ENCODE assay signal across 8 cellular contexts in genomic region chr6:84422380-84422968, GRCh38.
DNase-seq lines count a peak whose midpoint lies in the region; ATAC-seq, FAIRE-seq and TF ChIP-seq lines count a peak whose summit lies in the region.

No MANE protein-coding gene starts in this region.

- H4K20me1 ChIP-seq in GM23338 (replicated peaks; ENCODE audit: insufficient read depth), result no peaks in the 10 kb centered on the region

- H3K4me1 ChIP-seq in GM23338 (ENCODE audit: insufficient read depth), result peaks cover 39% of the 10 kb centered on the region

- peaks cover 2% of the 10 kb centered on the region for H3K27me3 Mint-ChIP-seq in GM23338 (ENCODE audit: insufficient read depth, low read depth, poor library complexity)
- peaks cover 3% of the 10 kb centered on the region for H3K27me3 Mint-ChIP-seq in activated T-helper 17 cell treated with anti-CD3 and anti-CD28 coated beads, Interleukin-2, amount 50 U/mL, for 72 hours

- H3K27ac Mint-ChIP-seq in GM23338, result peak overlapping the region; percentile 88; the same call in 1 of the 2 replicates
- no peak overlapping the region for H3K27ac Mint-ChIP-seq in activated T-helper 17 cell treated with anti-CD3 and anti-CD28 coated beads, Interleukin-2, amount 50 U/mL, for 72 hours

- H3K36me3 Mint-ChIP-seq in GM23338 (ENCODE audit: low read depth), result no peaks in the 10 kb centered on the region
- no peaks in the 10 kb centered on the region for H3K36me3 Mint-ChIP-seq in activated T-helper 17 cell treated with anti-CD3 and anti-CD28 coated beads, Interleukin-2, amount 50 U/mL, for 72 hours (ENCODE audit: low read depth)

- no peak overlapping the region for H3K4me3 ChIP-seq in GM12864 (ENCODE audit: low read depth, low read length)
- H3K4me3 ChIP-seq in GM23338, result no peak overlapping the region
- H3K4me3 ChIP-seq in bronchial epithelial cell (ENCODE audit: low read depth, low read length), result no peak overlapping the region

- no peak for DNase-seq in GM12864 (ENCODE audit: low read depth)
- DNase-seq in GM23338 (ENCODE audit: low spot score), result peak; percentile 83
- peak; percentile 75 for DNase-seq in NCI-H2227 (lab: John Stamatoyannopoulos, UW; ENCODE audit: unreplicated experiment)
- DNase-seq in bronchial epithelial cell (ENCODE audit: low read depth), result peak; percentile 25
- DNase-seq in left lobe of liver (ENCODE audit: low spot score), result peak; percentile 77
- DNase-seq in DMS153 treated with DMSO at 0.1 percent for 48 hours (lab: John Stamatoyannopoulos, UW; ENCODE audit: unreplicated experiment), result no peak

- H3K4me3 Mint-ChIP-seq in GM23338, result no peak overlapping the region
- no peak overlapping the region for H3K4me3 Mint-ChIP-seq in activated T-helper 17 cell treated with anti-CD3 and anti-CD28 coated beads, Interleukin-2, amount 50 U/mL, for 72 hours

- peak; percentile 98 for ATAC-seq in GM23338
- peak; percentile 99 for ATAC-seq in left lobe of liver
- ATAC-seq in GM19023 (IDR thresholded peaks at IDR 0.05; ENCODE audit: unreplicated experiment), result no peak
- no peak for ATAC-seq in activated T-helper 17 cell treated with anti-CD3 and anti-CD28 coated beads, Interleukin-2, amount 50 U/mL, for 72 hours (replicated peaks)

- FAIRE-seq in bronchial epithelial cell (lab: Jason Lieb, UNC), result no peak

- H3K27ac ChIP-seq in GM23338 (ENCODE audit: low read depth), result no peak overlapping the region

- H3F3A ChIP-seq in GM23338 (replicated peaks; ENCODE audit: low read depth), result no peaks in the 10 kb centered on the region

- H3K79me2 ChIP-seq in GM23338 (replicated peaks; ENCODE audit: insufficient read depth), result no peaks in the 10 kb centered on the region

- TF ChIP-seq CTCF in GM12864 (IDR thresholded peaks at IDR 0.05; ENCODE audit: low read depth, low read length, missing control alignments) (peak; percentile 70), GM23338 (conservative IDR thresholded peaks at IDR 0.05; ENCODE audit: low read depth in 2 of 2) (peak; percentile 95 to 97), bronchial epithelial cell (IDR thresholded peaks at IDR 0.05; ENCODE audit: insufficient read depth, low read length, severe bottlenecking) (peak; percentile 75)

- H3K36me3 ChIP-seq in GM23338 (ENCODE audit: insufficient read depth) (no peaks in the 10 kb centered on the region), bronchial epithelial cell (ENCODE audit: control insufficient read depth, insufficient read depth, low read length) (no peaks in the 10 kb centered on the region)

- H3K9me3 Mint-ChIP-seq in GM23338, result no peaks in the 10 kb centered on the region
- no peaks in the 10 kb centered on the region for H3K9me3 Mint-ChIP-seq in activated T-helper 17 cell treated with anti-CD3 and anti-CD28 coated beads, Interleukin-2, amount 50 U/mL, for 72 hours

- H3K4me2 ChIP-seq in GM23338, result peak overlapping the region; percentile 7; the same call in 1 of the 2 replicates

- H3K27me3 ChIP-seq in GM23338 (ENCODE audit: insufficient read depth) (no peaks in the 10 kb centered on the region), bronchial epithelial cell (ENCODE audit: control insufficient read depth, insufficient read depth, low read length) (peaks cover 5% of the 10 kb centered on the region)

- no peaks in the 10 kb centered on the region for H3K9me2 ChIP-seq in GM23338 (ENCODE audit: insufficient read depth)

- H2AFZ ChIP-seq in GM23338, result peak overlapping the region; percentile 74; the same call in 1 of the 2 replicates

- peaks cover 23% of the 10 kb centered on the region; the same call in 2 of the 3 replicates for H3K4me1 Mint-ChIP-seq in GM23338
- no peaks in the 10 kb centered on the region for H3K4me1 Mint-ChIP-seq in activated T-helper 17 cell treated with anti-CD3 and anti-CD28 coated beads, Interleukin-2, amount 50 U/mL, for 72 hours

TF ChIP-seq in GM23338, 12 proteins besides CTCF, POLR2A, EP300 and RAD21:
- TF ChIP-seq EZH2phosphoT487 (IDR thresholded peaks at IDR 0.05; ENCODE audit: unreplicated experiment), result no peak

Comparison
In these comparisons a context has a peak if more than half of its experiments do, and no peak if none do; other contexts are left out.
1. DNase-seq: peak in GM23338 (single experiment), NCI-H2227 (single experiment), bronchial epithelial cell (single experiment) and left lobe of liver (single experiment); none in GM12864 (single experiment) and DMS153 treated with DMSO at 0.1 percent for 48 hours (single experiment).
2. ATAC-seq: peak in GM23338 (single experiment) and left lobe of liver (single experiment); none in GM19023 (single experiment) and activated T-helper 17 cell treated with anti-CD3 and anti-CD28 coated beads, Interleukin-2, amount 50 U/mL, for 72 hours (single experiment).
3. Peak in every context shown above with its lines, with median percentiles within 50 percentile points of each other: CTCF ChIP-seq.